ENCODE assay signal across 26 cellular contexts in the genomic region with DNA sequence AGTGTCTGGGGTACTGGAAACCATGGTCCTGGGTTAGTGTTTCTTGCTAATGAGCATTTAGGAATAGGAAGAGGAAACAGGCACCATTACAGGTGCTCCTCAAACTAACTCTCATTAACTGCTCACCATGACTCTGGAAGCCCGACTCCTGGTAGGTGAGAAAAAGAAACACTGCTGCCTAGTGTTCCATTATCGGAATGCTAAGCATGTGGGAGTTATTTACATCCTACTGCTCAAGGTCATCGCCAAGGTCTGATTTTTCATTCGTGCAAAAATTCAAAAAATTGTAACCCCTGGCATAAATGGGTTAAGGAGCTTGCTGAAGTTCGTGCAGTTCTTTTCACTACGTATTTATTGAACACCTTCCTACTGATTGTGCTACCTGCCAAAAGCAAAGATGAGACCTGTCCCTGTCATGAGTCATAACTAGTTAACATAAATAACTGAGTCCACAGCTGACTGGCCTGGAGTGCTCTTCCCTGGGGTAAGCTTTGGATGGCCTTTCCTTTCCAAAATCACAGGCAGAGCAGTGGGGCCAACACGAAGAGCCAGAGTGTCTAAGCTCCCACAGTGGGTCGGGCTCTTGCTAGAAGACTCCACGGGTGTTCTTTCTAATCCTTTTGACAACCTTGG. TPM values are rescaled to one million over a fixed set of nuclear protein-coding genes. Genes with fewer than 3 reads are reported as not detected.
"Had no signal": no experiment of that assay in that cellular context is flagged by ENCODE, and none has a peak within 500 bp of the region (broad histone marks: within the 10 kb centered on the region; RNA-seq: fewer than 3 reads in every experiment).

No MANE protein-coding gene starts in this region.

- FAIRE-seq: endothelial cell of umbilical vein, islet of Langerhans, pancreas had no signal

- H3K4me1 ChIP-seq: pancreas, psoas muscle, tibial nerve had no signal

- H3K9me3 ChIP-seq: heart right ventricle, neutrophil, pancreas, psoas muscle, right atrium auricular region, tibial nerve had no signal

- H3K27me3 ChIP-seq: heart right ventricle, pancreas, right atrium auricular region, tibial nerve had no signal

- H3K36me3 ChIP-seq: heart right ventricle, neutrophil, pancreas, right atrium auricular region, tibial nerve had no signal

- ATAC-seq: activated CD4-positive, alpha-beta T cell treated with anti-CD3 and anti-CD28 coated beads for 36 hours; activated CD8-positive, alpha-beta T cell treated with anti-CD3 and anti-CD28 coated beads, Interleukin-2, amount 10 ng/mL, durations not matched to agents 7 days and 5 days; effector memory CD8-positive, alpha-beta T cell; left colon; naive thymus-derived CD8-positive, alpha-beta T cell; pancreas; T-cell had no signal

- DNase-seq: activated CD4-positive, alpha-beta T cell treated with anti-CD3 and anti-CD28 coated beads for 36 hours; activated CD4-positive, CD25-positive, alpha-beta regulatory T cell; activated CD8-positive, alpha-beta T cell treated with anti-CD3 and anti-CD28 coated beads, Interleukin-2, amount 10 ng/mL, durations not matched to agents 7 days and 5 days; activated effector memory CD4-positive, alpha-beta T cell treated with Interleukin-2 at 50 U/mL for 16 hours; activated naive CD4-positive, alpha-beta T cell treated with Interleukin-2 at 50 U/mL for 16 hours; activated T-cell treated with anti-CD3 and anti-CD28 coated beads for 4 hours; anterior cingulate cortex; cerebellar nuclear complex; effector memory CD8-positive, alpha-beta T cell; foreskin fibroblast; heart right ventricle; left colon; naive thymus-derived CD8-positive, alpha-beta T cell; pancreas; psoas muscle; stimulated activated CD4-positive, alpha-beta T cell treated with anti-CD3 and anti-CD28 coated beads, Interleukin-15, amount 100 ng/mL, for 24 hours; stimulated activated CD4-positive, alpha-beta T cell treated with anti-CD3 and anti-CD28 coated beads, Interleukin-2, amount 100 ng/mL, for 48 hours; stimulated activated naive CD4-positive, alpha-beta T cell treated with Interleukin-2 at 50 U/mL for 16 hours; T-cell had no signal

- H3K27ac ChIP-seq: coronary artery, heart right ventricle, neutrophil, pancreas, psoas muscle, right atrium auricular region, tibial nerve had no signal

- H3K4me3 ChIP-seq: coronary artery, heart right ventricle, pancreas, psoas muscle, right atrium auricular region, tibial nerve had no signal

RNA-seq across cellular contexts. Expression of gene PAQR5, which starts 22.7 kb away (rescaled TPM):
- total RNA-seq: activated CD8-positive, alpha-beta T cell treated with anti-CD3 and anti-CD28 coated beads, Interleukin-2, amount 10 ng/mL, durations not matched to agents 7 days and 5 days; glomerular endothelial cell; naive thymus-derived CD8-positive, alpha-beta T cell had no signal
